1 cellular context compared by ENCODE assay signal in the genomic region with DNA sequence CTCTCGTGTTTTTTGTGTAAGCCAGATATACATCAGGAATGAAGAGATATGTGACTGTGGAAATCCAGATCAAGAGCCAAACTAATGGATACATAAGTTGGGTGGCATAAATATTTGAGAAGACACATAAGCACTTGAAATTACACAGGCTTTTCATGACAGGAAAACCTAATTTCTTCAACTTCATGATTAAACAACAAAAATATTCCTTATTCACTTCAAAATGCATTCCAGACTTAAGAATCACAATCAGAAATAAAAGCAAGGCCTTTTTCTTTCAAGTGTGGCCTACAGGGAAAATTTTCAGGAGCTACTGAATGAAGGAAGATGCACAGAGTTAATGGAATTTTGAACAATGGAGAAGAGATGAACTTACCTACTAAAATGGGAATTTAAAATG.
TF ChIP-seq lines count a peak whose summit lies in the region.

No MANE protein-coding gene starts in this region.

TF ChIP-seq in SK-N-SH, 30 proteins besides CTCF, POLR2A, EP300 and RAD21 (continued from another document):
- TF ChIP-seq, protein P1, sequence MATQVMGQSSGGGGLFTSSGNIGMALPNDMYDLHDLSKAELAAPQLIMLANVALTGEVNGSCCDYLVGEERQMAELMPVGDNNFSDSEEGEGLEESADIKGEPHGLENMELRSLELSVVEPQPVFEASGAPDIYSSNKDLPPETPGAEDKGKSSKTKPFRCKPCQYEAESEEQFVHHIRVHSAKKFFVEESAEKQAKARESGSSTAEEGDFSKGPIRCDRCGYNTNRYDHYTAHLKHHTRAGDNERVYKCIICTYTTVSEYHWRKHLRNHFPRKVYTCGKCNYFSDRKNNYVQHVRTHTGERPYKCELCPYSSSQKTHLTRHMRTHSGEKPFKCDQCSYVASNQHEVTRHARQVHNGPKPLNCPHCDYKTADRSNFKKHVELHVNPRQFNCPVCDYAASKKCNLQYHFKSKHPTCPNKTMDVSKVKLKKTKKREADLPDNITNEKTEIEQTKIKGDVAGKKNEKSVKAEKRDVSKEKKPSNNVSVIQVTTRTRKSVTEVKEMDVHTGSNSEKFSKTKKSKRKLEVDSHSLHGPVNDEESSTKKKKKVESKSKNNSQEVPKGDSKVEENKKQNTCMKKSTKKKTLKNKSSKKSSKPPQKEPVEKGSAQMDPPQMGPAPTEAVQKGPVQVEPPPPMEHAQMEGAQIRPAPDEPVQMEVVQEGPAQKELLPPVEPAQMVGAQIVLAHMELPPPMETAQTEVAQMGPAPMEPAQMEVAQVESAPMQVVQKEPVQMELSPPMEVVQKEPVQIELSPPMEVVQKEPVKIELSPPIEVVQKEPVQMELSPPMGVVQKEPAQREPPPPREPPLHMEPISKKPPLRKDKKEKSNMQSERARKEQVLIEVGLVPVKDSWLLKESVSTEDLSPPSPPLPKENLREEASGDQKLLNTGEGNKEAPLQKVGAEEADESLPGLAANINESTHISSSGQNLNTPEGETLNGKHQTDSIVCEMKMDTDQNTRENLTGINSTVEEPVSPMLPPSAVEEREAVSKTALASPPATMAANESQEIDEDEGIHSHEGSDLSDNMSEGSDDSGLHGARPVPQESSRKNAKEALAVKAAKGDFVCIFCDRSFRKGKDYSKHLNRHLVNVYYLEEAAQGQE (IDR thresholded peaks at IDR 0.05; ENCODE audit: low read depth, low read length), result no peak
- TF ChIP-seq FOSL2 (IDR thresholded peaks at IDR 0.05; ENCODE audit: borderline replicate concordance, low read depth) (peak; percentile 41; the same call in 1 of the 2 replicates), TCF12 (IDR thresholded peaks at IDR 0.05) (peak; percentile 90), FOXM1 (IDR thresholded peaks at IDR 0.05; ENCODE audit: low read depth) (no peak), YY1 (IDR thresholded peaks at IDR 0.05; ENCODE audit: low read depth) (0 out of 2 replicates have a peak, but pooled peaks have one; percentile 24), GATA2 (CRISPR knock-in tag; IDR thresholded peaks at IDR 0.05) (no peak), GABPA (IDR thresholded peaks at IDR 0.05; ENCODE audit: low read depth) (no peak), NFIC (IDR thresholded peaks at IDR 0.05; ENCODE audit: borderline replicate concordance) (peak; percentile 51), RCOR1 (IDR thresholded peaks at IDR 0.05; ENCODE audit: low read length) (no peak), TAF1 (IDR thresholded peaks at IDR 0.05; ENCODE audit: borderline replicate concordance, low read depth, low read length) (no peak), TEAD4 (IDR thresholded peaks at IDR 0.05; ENCODE audit: borderline replicate concordance, insufficient read depth) (peak; percentile 76; the same call in 1 of the 2 replicates), MEF2A (IDR thresholded peaks at IDR 0.05; ENCODE audit: borderline replicate concordance, low read depth) (no peak), RXRA (IDR thresholded peaks at IDR 0.05; ENCODE audit: borderline replicate concordance, low read depth) (no peak), MXI1 (IDR thresholded peaks at IDR 0.05; ENCODE audit: low read depth, low read length) (no peak), EZH2phosphoT487 (IDR thresholded peaks at IDR 0.05; ENCODE audit: borderline replicate concordance, low read depth) (no peak), CHD2 (IDR thresholded peaks at IDR 0.05; ENCODE audit: low read length, partially characterized antibody) (no peak), SIN3A (IDR thresholded peaks at IDR 0.05; ENCODE audit: borderline replicate concordance, low read depth, low read length) (no peak), POLR2AphosphoS5 (IDR thresholded peaks at IDR 0.05; ENCODE audit: low read depth, low read length) (no peak), SMC3 (IDR thresholded peaks at IDR 0.05; ENCODE audit: low read depth, low read length) (no peak), JUND (IDR thresholded peaks at IDR 0.05) (peak; percentile 78), RFX5 (IDR thresholded peaks at IDR 0.05; ENCODE audit: low read length) (no peak), ELF1 (IDR thresholded peaks at IDR 0.05) (no peak), FOXJ3 (CRISPR knock-in tag; IDR thresholded peaks at IDR 0.05) (no peak)
- TF ChIP-seq, protein P2, sequence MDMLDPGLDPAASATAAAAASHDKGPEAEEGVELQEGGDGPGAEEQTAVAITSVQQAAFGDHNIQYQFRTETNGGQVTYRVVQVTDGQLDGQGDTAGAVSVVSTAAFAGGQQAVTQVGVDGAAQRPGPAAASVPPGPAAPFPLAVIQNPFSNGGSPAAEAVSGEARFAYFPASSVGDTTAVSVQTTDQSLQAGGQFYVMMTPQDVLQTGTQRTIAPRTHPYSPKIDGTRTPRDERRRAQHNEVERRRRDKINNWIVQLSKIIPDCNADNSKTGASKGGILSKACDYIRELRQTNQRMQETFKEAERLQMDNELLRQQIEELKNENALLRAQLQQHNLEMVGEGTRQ (IDR thresholded peaks at IDR 0.05; ENCODE audit: borderline replicate concordance, low read depth, low read length), result no peak
- TF ChIP-seq, protein P3, sequence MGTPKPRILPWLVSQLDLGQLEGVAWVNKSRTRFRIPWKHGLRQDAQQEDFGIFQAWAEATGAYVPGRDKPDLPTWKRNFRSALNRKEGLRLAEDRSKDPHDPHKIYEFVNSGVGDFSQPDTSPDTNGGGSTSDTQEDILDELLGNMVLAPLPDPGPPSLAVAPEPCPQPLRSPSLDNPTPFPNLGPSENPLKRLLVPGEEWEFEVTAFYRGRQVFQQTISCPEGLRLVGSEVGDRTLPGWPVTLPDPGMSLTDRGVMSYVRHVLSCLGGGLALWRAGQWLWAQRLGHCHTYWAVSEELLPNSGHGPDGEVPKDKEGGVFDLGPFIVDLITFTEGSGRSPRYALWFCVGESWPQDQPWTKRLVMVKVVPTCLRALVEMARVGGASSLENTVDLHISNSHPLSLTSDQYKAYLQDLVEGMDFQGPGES (IDR thresholded peaks at IDR 0.05; ENCODE audit: low read depth, low read length), result no peak
- TF ChIP-seq, protein P4, sequence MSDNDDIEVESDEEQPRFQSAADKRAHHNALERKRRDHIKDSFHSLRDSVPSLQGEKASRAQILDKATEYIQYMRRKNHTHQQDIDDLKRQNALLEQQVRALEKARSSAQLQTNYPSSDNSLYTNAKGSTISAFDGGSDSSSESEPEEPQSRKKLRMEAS (IDR thresholded peaks at IDR 0.05; ENCODE audit: low read depth), result 0 out of 2 replicates have a peak, but pooled peaks have one; percentile 9
- TF ChIP-seq, protein P5, sequence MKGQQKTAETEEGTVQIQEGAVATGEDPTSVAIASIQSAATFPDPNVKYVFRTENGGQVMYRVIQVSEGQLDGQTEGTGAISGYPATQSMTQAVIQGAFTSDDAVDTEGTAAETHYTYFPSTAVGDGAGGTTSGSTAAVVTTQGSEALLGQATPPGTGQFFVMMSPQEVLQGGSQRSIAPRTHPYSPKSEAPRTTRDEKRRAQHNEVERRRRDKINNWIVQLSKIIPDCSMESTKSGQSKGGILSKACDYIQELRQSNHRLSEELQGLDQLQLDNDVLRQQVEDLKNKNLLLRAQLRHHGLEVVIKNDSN (IDR thresholded peaks at IDR 0.05; ENCODE audit: borderline replicate concordance, low read depth), result no peak; the same call in 1 of the 2 replicates
- TF ChIP-seq, protein P6, sequence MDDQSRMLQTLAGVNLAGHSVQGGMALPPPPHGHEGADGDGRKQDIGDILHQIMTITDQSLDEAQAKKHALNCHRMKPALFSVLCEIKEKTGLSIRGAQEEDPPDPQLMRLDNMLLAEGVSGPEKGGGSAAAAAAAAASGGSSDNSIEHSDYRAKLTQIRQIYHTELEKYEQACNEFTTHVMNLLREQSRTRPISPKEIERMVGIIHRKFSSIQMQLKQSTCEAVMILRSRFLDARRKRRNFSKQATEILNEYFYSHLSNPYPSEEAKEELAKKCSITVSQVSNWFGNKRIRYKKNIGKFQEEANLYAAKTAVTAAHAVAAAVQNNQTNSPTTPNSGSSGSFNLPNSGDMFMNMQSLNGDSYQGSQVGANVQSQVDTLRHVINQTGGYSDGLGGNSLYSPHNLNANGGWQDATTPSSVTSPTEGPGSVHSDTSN (IDR thresholded peaks at IDR 0.05), result peak; percentile 71
- TF ChIP-seq, protein P7, sequence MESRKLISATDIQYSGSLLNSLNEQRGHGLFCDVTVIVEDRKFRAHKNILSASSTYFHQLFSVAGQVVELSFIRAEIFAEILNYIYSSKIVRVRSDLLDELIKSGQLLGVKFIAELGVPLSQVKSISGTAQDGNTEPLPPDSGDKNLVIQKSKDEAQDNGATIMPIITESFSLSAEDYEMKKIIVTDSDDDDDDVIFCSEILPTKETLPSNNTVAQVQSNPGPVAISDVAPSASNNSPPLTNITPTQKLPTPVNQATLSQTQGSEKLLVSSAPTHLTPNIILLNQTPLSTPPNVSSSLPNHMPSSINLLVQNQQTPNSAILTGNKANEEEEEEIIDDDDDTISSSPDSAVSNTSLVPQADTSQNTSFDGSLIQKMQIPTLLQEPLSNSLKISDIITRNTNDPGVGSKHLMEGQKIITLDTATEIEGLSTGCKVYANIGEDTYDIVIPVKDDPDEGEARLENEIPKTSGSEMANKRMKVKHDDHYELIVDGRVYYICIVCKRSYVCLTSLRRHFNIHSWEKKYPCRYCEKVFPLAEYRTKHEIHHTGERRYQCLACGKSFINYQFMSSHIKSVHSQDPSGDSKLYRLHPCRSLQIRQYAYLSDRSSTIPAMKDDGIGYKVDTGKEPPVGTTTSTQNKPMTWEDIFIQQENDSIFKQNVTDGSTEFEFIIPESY (IDR thresholded peaks at IDR 0.05; ENCODE audit: borderline replicate concordance, low read depth), result no peak
